Comparison of ENCODE assay signal across 8 cellular contexts in genomic region chr19:7944177-7944761, GRCh38. TPM values are rescaled to one million over a fixed set of nuclear protein-coding genes. Genes with fewer than 3 reads are reported as not detected.
DNase-seq lines count a peak whose midpoint lies in the region; ATAC-seq, FAIRE-seq and TF ChIP-seq lines count a peak whose summit lies in the region.

No MANE protein-coding gene starts in this region.

- no peaks in the 10 kb centered on the region for H4K20me1 ChIP-seq in HepG2 (ENCODE audit: insufficient read depth, low read length)

- H3K36me3 ChIP-seq in HepG2 (replicated peaks in 1 of 2; ENCODE audit: control insufficient read depth in 1 of 2, insufficient read depth in 2 of 2, low read length in 2 of 2), result peaks cover 7 to 20% of the 10 kb centered on the region in 2 experiments; a peak in 4 of 5 replicates

- H3K36me3 Mint-ChIP-seq in dendritic cell treated with granulocyte-macrophage colony-stimulating factor and Interleukin-4, amounts not matched to agents 40 ng/mL and 50 ng/mL, for 4 days (ENCODE audit: low read depth), result peaks cover 35% of the 10 kb centered on the region

- peaks cover 38% of the 10 kb centered on the region for H3K4me1 Mint-ChIP-seq in dendritic cell treated with granulocyte-macrophage colony-stimulating factor and Interleukin-4, amounts not matched to agents 40 ng/mL and 50 ng/mL, for 4 days (ENCODE audit: low read depth)

- DNase-seq in ACHN, result peak; percentile 87
- peak; percentile 85 for DNase-seq in NCI-H510A treated with DMSO at 0.1 percent for 48 hours (lab: John Stamatoyannopoulos, UW)
- peak; percentile 91 for DNase-seq in activated CD4-positive, alpha-beta T cell treated with anti-CD3 and anti-CD28 coated beads for 48 hours
- DNase-seq in HepG2 (ENCODE audit: low spot score), result peak; percentile 86
- peak; percentile 87 for DNase-seq in stimulated activated CD4-positive, alpha-beta T cell treated with anti-CD3 and anti-CD28 coated beads, Interleukin-4, amount 100 ng/mL, for 1 hour

- CTCF ChIA-PET in HepG2 (lab: Yijun Ruan, JAX; ENCODE audit: low intra/inter-chr PET ratio, low total read pairs), result interaction anchor here (0.7 to 1.8 kb wide), 3 partner anchors 58 to 396 kb away, joined by 3 to 7 read pairs (median 3); no protein-coding TSS in a partner anchor

- peak overlapping the region; percentile 95 for H3K27ac Mint-ChIP-seq in dendritic cell treated with granulocyte-macrophage colony-stimulating factor and Interleukin-4, amounts not matched to agents 40 ng/mL and 50 ng/mL, for 4 days

- TF ChIP-seq CTCF in HepG2 (CRISPR knock-in tag; IDR thresholded peaks at IDR 0.05), result peak; percentile 81

- no peaks in the 10 kb centered on the region for H3K27me3 Mint-ChIP-seq in dendritic cell treated with granulocyte-macrophage colony-stimulating factor and Interleukin-4, amounts not matched to agents 40 ng/mL and 50 ng/mL, for 4 days

- no peak for FAIRE-seq in HepG2 (lab: Jason Lieb, UNC)

- intact Hi-C loops in dendritic cell treated with granulocyte-macrophage colony-stimulating factor and Interleukin-4, amounts not matched to agents 40 ng/mL and 50 ng/mL, for 4 days (cut with micrococcal nuclease), result loop anchor here (1.0 to 2.0 kb wide), 2 partner anchors 61 to 309 kb away; partner anchors contain the start of gene ELAVL1
- intact Hi-C loops in HepG2 (cut with micrococcal nuclease; ENCODE audit: unreplicated experiment), result loop anchor here (2.0 kb wide), 1 partner anchor 59 kb away; no protein-coding TSS in a partner anchor

- peaks cover 0 to 3% of the 10 kb centered on the region in 2 experiments; a peak in 1 of 5 replicates for H3K27me3 ChIP-seq in HepG2 (ENCODE audit: control insufficient read depth in 1 of 2, insufficient read depth in 2 of 2, low read length in 2 of 2)

- H3K4me1 ChIP-seq in HepG2 (ENCODE audit: insufficient read depth, low read length), result peaks cover 38% of the 10 kb centered on the region

- TF ChIP-seq POLR2A in HepG2 (IDR thresholded peaks at IDR 0.05; ENCODE audit: insufficient read depth in 1 of 2, low read depth in 2 of 2, low read length in 2 of 2), result no peak

- H3K9ac ChIP-seq in HepG2 (ENCODE audit: insufficient read depth, low read depth, low read length), result peak overlapping the region; percentile 82

- H2AFZ ChIP-seq in HepG2 (ENCODE audit: low read length), result no peak overlapping the region

- peak overlapping the region; percentile 99 for H3K4me2 ChIP-seq in HepG2 (ENCODE audit: low read depth, low read length)

- ATAC-seq in GM18868 (IDR thresholded peaks at IDR 0.05; ENCODE audit: unreplicated experiment) (peak; percentile 36), HG03460 (IDR thresholded peaks at IDR 0.05; ENCODE audit: unreplicated experiment) (peak; percentile 21), HepG2 (peak; percentile 61)

- WGBS in HepG2 (ENCODE audit: low lambda C conversion rate), result 30% methylated on average over 16 of the region's 18 CpGs

- H3K9me3 ChIP-seq in HepG2 (ENCODE audit: low read length), result no peaks in the 10 kb centered on the region

- H3K9me3 Mint-ChIP-seq in dendritic cell treated with granulocyte-macrophage colony-stimulating factor and Interleukin-4, amounts not matched to agents 40 ng/mL and 50 ng/mL, for 4 days, result no peaks in the 10 kb centered on the region

- peak; percentile 53; the same call in 1 of the 2 replicates for TF ChIP-seq RAD21 in HepG2 (CRISPR knock-in tag; IDR thresholded peaks at IDR 0.05)

- H3K4me3 ChIP-seq in HepG2 (replicated peaks in 1 of 3; ENCODE audit: insufficient read depth in 1 of 3, low read depth in 2 of 3, low read length in 3 of 3), result peak overlapping the region; percentile 56 to 76 (median 65)

- POLR2A ChIA-PET in HepG2 (lab: Yijun Ruan, JAX), result interaction anchor here (0.9 to 2.8 kb wide), 34 partner anchors 8 to 480 kb away, joined by 3 to 85 read pairs (median 6); partner anchors contain the start of genes ELAVL1, MAP2K7 and SNAPC2

- no peak for TF ChIP-seq EP300 in HepG2 (IDR thresholded peaks at IDR 0.05; ENCODE audit: low read depth in 2 of 2, low read length in 2 of 2)
- 0 out of 2 replicates have a peak, but pooled peaks have one; percentile 39 for TF ChIP-seq EP300 in HepG2 (CRISPR knock-in tag; IDR thresholded peaks at IDR 0.05; ENCODE audit: borderline replicate concordance)

- BruUV-seq in HepG2 (replicated peaks; lab: Mats Ljungman, UMichigan), result TSS peak; percentile 95

- H3K4me3 Mint-ChIP-seq in dendritic cell treated with granulocyte-macrophage colony-stimulating factor and Interleukin-4, amounts not matched to agents 40 ng/mL and 50 ng/mL, for 4 days, result peak overlapping the region; percentile 94

- peaks cover 32% of the 10 kb centered on the region for H3K79me2 ChIP-seq in HepG2 (ENCODE audit: insufficient read depth, low read length)

- peak overlapping the region; percentile 77 for H3K27ac ChIP-seq in HepG2 (ENCODE audit: extremely low read length, insufficient read depth, low read length)

- in situ Hi-C loops in ACHN (cut with HindIII; ENCODE audit: low pct_ligation_motif_present, low pct_unique_long_range_greater_than_20kb, low sequenced_read_pairs) (no loop called here), HepG2 (cut with HindIII; ENCODE audit: extremely low pct_ligation_motif_present, low pct_unique_long_range_greater_than_20kb) (no loop called here)

RNA-seq across cellular contexts. Expression of gene TIMM44, which starts 0.8 kb away (rescaled TPM):
- 71.5 and 72.6 TPM in 2 replicates for total RNA-seq in HepG2 (2016; rRNA removed; fragmentation: Illumina TruSeq; extraction: Trizol)
- 23.8 and 25.0 TPM in 2 replicates for total RNA-seq in HepG2 (2016; cell fraction: cytosol; rRNA removed; fragmentation: Illumina TruSeq; extraction: Trizol; ENCODE audit: low read depth)
- total RNA-seq in HepG2 (2016; cell fraction: insoluble cytoplasmic fraction; rRNA removed; fragmentation: Illumina TruSeq; extraction: Trizol), result 59.2 and 70.8 TPM in 2 replicates
- total RNA-seq in HepG2 (2016; cell fraction: membrane; rRNA removed; fragmentation: Illumina TruSeq; extraction: Trizol), result 31.0 and 35.7 TPM in 2 replicates
- total RNA-seq in HepG2 (2016; cell fraction: nucleus; rRNA removed; fragmentation: Illumina TruSeq; extraction: Trizol), result 41.7 and 54.7 TPM in 2 replicates
- 42.9 and 49.4 TPM in 2 replicates for polyA plus RNA-seq in HepG2 (2011; rRNA removed)
- polyA plus RNA-seq in HepG2 (2011; cell fraction: cytosol; rRNA removed), result 40.3 and 70.3 TPM in 2 replicates
- polyA plus RNA-seq in HepG2 (2011; cell fraction: nucleus; rRNA removed), result 178 and 215 TPM in 2 replicates
- 41.7 and 52.2 TPM in 2 replicates for polyA plus RNA-seq in HepG2 (2012)
- 15.4 and 19.2 TPM in 2 replicates for polyA plus RNA-seq in HepG2 (2016; cell fraction: cytosol; fragmentation: Illumina TruSeq; extraction: Trizol; ENCODE audit: low read depth)
- polyA plus RNA-seq in HepG2 (2016; cell fraction: insoluble cytoplasmic fraction; fragmentation: Illumina TruSeq; extraction: Trizol; ENCODE audit: low read depth), result 61.4 and 63.3 TPM in 2 replicates
- polyA plus RNA-seq in HepG2 (2016; cell fraction: membrane; fragmentation: Illumina TruSeq; extraction: Trizol; ENCODE audit: low read depth), result 24.0 and 26.3 TPM in 2 replicates
- polyA plus RNA-seq in HepG2 (2016; cell fraction: nucleus; fragmentation: Illumina TruSeq; extraction: Trizol; ENCODE audit: insufficient read depth, low read depth), result 95.7 and 103 TPM in 2 replicates
- 45.9 and 52.0 TPM in 2 replicates for polyA minus RNA-seq in HepG2 (2011; rRNA and poly(A)+ RNA removed; ENCODE audit: low replicate concordance)
- polyA minus RNA-seq in HepG2 (2011; cell fraction: cytosol; rRNA and poly(A)+ RNA removed), result 25.5 and 34.2 TPM in 2 replicates
- polyA minus RNA-seq in HepG2 (2011; cell fraction: nucleus; rRNA and poly(A)+ RNA removed), result 41.6 and 45.6 TPM in 2 replicates

RNA-seq across cellular contexts. Expression of gene CTXN1, which starts 18.3 kb away (rescaled TPM):
- 0.11 and 0.36 TPM in 2 replicates for total RNA-seq in HepG2 (2016; rRNA removed; fragmentation: Illumina TruSeq; extraction: Trizol)
- total RNA-seq in HepG2 (2016; cell fraction: cytosol; rRNA removed; fragmentation: Illumina TruSeq; extraction: Trizol; ENCODE audit: low read depth), result 0.35 and 0.71 TPM in 2 replicates
- 0.15 and 0.26 TPM in 2 replicates for total RNA-seq in HepG2 (2016; cell fraction: insoluble cytoplasmic fraction; rRNA removed; fragmentation: Illumina TruSeq; extraction: Trizol)
- total RNA-seq in HepG2 (2016; cell fraction: membrane; rRNA removed; fragmentation: Illumina TruSeq; extraction: Trizol), result 0.71 and 0.83 TPM in 2 replicates
- total RNA-seq in HepG2 (2016; cell fraction: nucleus; rRNA removed; fragmentation: Illumina TruSeq; extraction: Trizol), result not detected in 2 replicates
- polyA plus RNA-seq in HepG2 (2011; rRNA removed), result 0.12 TPM in 1 of 2 replicates, not detected in the other
- polyA plus RNA-seq in HepG2 (2011; cell fraction: cytosol; rRNA removed), result 0.09 and 0.27 TPM in 2 replicates
- polyA plus RNA-seq in HepG2 (2011; cell fraction: nucleus; rRNA removed), result 0.13 and 0.17 TPM in 2 replicates
- not detected in 2 replicates for polyA plus RNA-seq in HepG2 (2012)
- polyA plus RNA-seq in HepG2 (2016; cell fraction: cytosol; fragmentation: Illumina TruSeq; extraction: Trizol; ENCODE audit: low read depth), result 4.0 and 4.4 TPM in 2 replicates
- 1.2 and 1.6 TPM in 2 replicates for polyA plus RNA-seq in HepG2 (2016; cell fraction: insoluble cytoplasmic fraction; fragmentation: Illumina TruSeq; extraction: Trizol; ENCODE audit: low read depth)
- polyA plus RNA-seq in HepG2 (2016; cell fraction: membrane; fragmentation: Illumina TruSeq; extraction: Trizol; ENCODE audit: low read depth), result 3.9 and 4.4 TPM in 2 replicates
- 0.75 and 1.4 TPM in 2 replicates for polyA plus RNA-seq in HepG2 (2016; cell fraction: nucleus; fragmentation: Illumina TruSeq; extraction: Trizol; ENCODE audit: insufficient read depth, low read depth)
- 0.12 and 1.4 TPM in 2 replicates for polyA minus RNA-seq in HepG2 (2011; rRNA and poly(A)+ RNA removed; ENCODE audit: low replicate concordance)
- polyA minus RNA-seq in HepG2 (2011; cell fraction: cytosol; rRNA and poly(A)+ RNA removed), result 0.62 TPM in 1 of 2 replicates, not detected in the other
- 0.39 TPM in 1 of 2 replicates, not detected in the other for polyA minus RNA-seq in HepG2 (2011; cell fraction: nucleus; rRNA and poly(A)+ RNA removed)

RNA-seq across cellular contexts. Expression of gene SNAPC2, which starts 24.1 kb away (rescaled TPM):
- 9.5 and 10.2 TPM in 2 replicates for total RNA-seq in HepG2 (2016; rRNA removed; fragmentation: Illumina TruSeq; extraction: Trizol)
- total RNA-seq in HepG2 (2016; cell fraction: cytosol; rRNA removed; fragmentation: Illumina TruSeq; extraction: Trizol; ENCODE audit: low read depth), result 3.3 and 4.0 TPM in 2 replicates
- 8.2 and 10.9 TPM in 2 replicates for total RNA-seq in HepG2 (2016; cell fraction: insoluble cytoplasmic fraction; rRNA removed; fragmentation: Illumina TruSeq; extraction: Trizol)
- 6.9 and 7.4 TPM in 2 replicates for total RNA-seq in HepG2 (2016; cell fraction: membrane; rRNA removed; fragmentation: Illumina TruSeq; extraction: Trizol)
- 3.7 and 5.2 TPM in 2 replicates for total RNA-seq in HepG2 (2016; cell fraction: nucleus; rRNA removed; fragmentation: Illumina TruSeq; extraction: Trizol)
- 12.7 and 14.9 TPM in 2 replicates for polyA plus RNA-seq in HepG2 (2011; rRNA removed)
- polyA plus RNA-seq in HepG2 (2011; cell fraction: cytosol; rRNA removed), result 8.4 and 15.7 TPM in 2 replicates
- 12.8 and 13.8 TPM in 2 replicates for polyA plus RNA-seq in HepG2 (2011; cell fraction: nucleus; rRNA removed)
- polyA plus RNA-seq in HepG2 (2012), result 11.7 and 16.4 TPM in 2 replicates
- polyA plus RNA-seq in HepG2 (2016; cell fraction: cytosol; fragmentation: Illumina TruSeq; extraction: Trizol; ENCODE audit: low read depth), result 3.7 and 4.1 TPM in 2 replicates
- polyA plus RNA-seq in HepG2 (2016; cell fraction: insoluble cytoplasmic fraction; fragmentation: Illumina TruSeq; extraction: Trizol; ENCODE audit: low read depth), result 11.2 and 15.9 TPM in 2 replicates
- 6.9 and 8.4 TPM in 2 replicates for polyA plus RNA-seq in HepG2 (2016; cell fraction: membrane; fragmentation: Illumina TruSeq; extraction: Trizol; ENCODE audit: low read depth)
- 13.1 and 13.7 TPM in 2 replicates for polyA plus RNA-seq in HepG2 (2016; cell fraction: nucleus; fragmentation: Illumina TruSeq; extraction: Trizol; ENCODE audit: insufficient read depth, low read depth)
- 8.5 and 12.6 TPM in 2 replicates for polyA minus RNA-seq in HepG2 (2011; rRNA and poly(A)+ RNA removed; ENCODE audit: low replicate concordance)
- 7.2 and 7.8 TPM in 2 replicates for polyA minus RNA-seq in HepG2 (2011; cell fraction: cytosol; rRNA and poly(A)+ RNA removed)
- polyA minus RNA-seq in HepG2 (2011; cell fraction: nucleus; rRNA and poly(A)+ RNA removed), result 1.7 and 4.4 TPM in 2 replicates

RNA-seq across cellular contexts. Expression of gene TGFBR3L, which starts 29.6 kb away (rescaled TPM):
- 0.83 and 1.0 TPM in 2 replicates for total RNA-seq in HepG2 (2016; rRNA removed; fragmentation: Illumina TruSeq; extraction: Trizol)
- total RNA-seq in HepG2 (2016; cell fraction: cytosol; rRNA removed; fragmentation: Illumina TruSeq; extraction: Trizol; ENCODE audit: low read depth), result 3.2 and 3.7 TPM in 2 replicates
- 0.56 and 1.1 TPM in 2 replicates for total RNA-seq in HepG2 (2016; cell fraction: insoluble cytoplasmic fraction; rRNA removed; fragmentation: Illumina TruSeq; extraction: Trizol)
- 1.6 and 2.1 TPM in 2 replicates for total RNA-seq in HepG2 (2016; cell fraction: membrane; rRNA removed; fragmentation: Illumina TruSeq; extraction: Trizol)
- 0.81 TPM in 1 of 2 replicates, not detected in the other for total RNA-seq in HepG2 (2016; cell fraction: nucleus; rRNA removed; fragmentation: Illumina TruSeq; extraction: Trizol)
- 0.14 and 0.20 TPM in 2 replicates for polyA plus RNA-seq in HepG2 (2011; rRNA removed)
- 0.25 and 0.55 TPM in 2 replicates for polyA plus RNA-seq in HepG2 (2011; cell fraction: cytosol; rRNA removed)
- polyA plus RNA-seq in HepG2 (2011; cell fraction: nucleus; rRNA removed), result 1.0 and 1.6 TPM in 2 replicates
- 0.25 and 0.69 TPM in 2 replicates for polyA plus RNA-seq in HepG2 (2012)
- 7.2 and 8.1 TPM in 2 replicates for polyA plus RNA-seq in HepG2 (2016; cell fraction: cytosol; fragmentation: Illumina TruSeq; extraction: Trizol; ENCODE audit: low read depth)
- 0.49 and 1.4 TPM in 2 replicates for polyA plus RNA-seq in HepG2 (2016; cell fraction: insoluble cytoplasmic fraction; fragmentation: Illumina TruSeq; extraction: Trizol; ENCODE audit: low read depth)
- 4.1 and 4.2 TPM in 2 replicates for polyA plus RNA-seq in HepG2 (2016; cell fraction: membrane; fragmentation: Illumina TruSeq; extraction: Trizol; ENCODE audit: low read depth)
- polyA plus RNA-seq in HepG2 (2016; cell fraction: nucleus; fragmentation: Illumina TruSeq; extraction: Trizol; ENCODE audit: insufficient read depth, low read depth), result 0.90 and 1.3 TPM in 2 replicates
- 0.30 and 1.5 TPM in 2 replicates for polyA minus RNA-seq in HepG2 (2011; rRNA and poly(A)+ RNA removed; ENCODE audit: low replicate concordance)
- not detected in 2 replicates for polyA minus RNA-seq in HepG2 (2011; cell fraction: cytosol; rRNA and poly(A)+ RNA removed)
- not detected in 2 replicates for polyA minus RNA-seq in HepG2 (2011; cell fraction: nucleus; rRNA and poly(A)+ RNA removed)

RNA-seq across cellular contexts. Expression of gene MAP2K7, which starts 40.6 kb away (rescaled TPM):
- total RNA-seq in HepG2 (2016; rRNA removed; fragmentation: Illumina TruSeq; extraction: Trizol), result 8.7 and 10.8 TPM in 2 replicates
- total RNA-seq in HepG2 (2016; cell fraction: cytosol; rRNA removed; fragmentation: Illumina TruSeq; extraction: Trizol; ENCODE audit: low read depth), result 3.9 and 4.1 TPM in 2 replicates
- total RNA-seq in HepG2 (2016; cell fraction: insoluble cytoplasmic fraction; rRNA removed; fragmentation: Illumina TruSeq; extraction: Trizol), result 7.6 and 11.7 TPM in 2 replicates
- 11.5 and 13.1 TPM in 2 replicates for total RNA-seq in HepG2 (2016; cell fraction: membrane; rRNA removed; fragmentation: Illumina TruSeq; extraction: Trizol)
- total RNA-seq in HepG2 (2016; cell fraction: nucleus; rRNA removed; fragmentation: Illumina TruSeq; extraction: Trizol), result 8.3 and 8.5 TPM in 2 replicates
- polyA plus RNA-seq in HepG2 (2011; rRNA removed), result 9.0 and 14.8 TPM in 2 replicates
- 8.8 and 11.2 TPM in 2 replicates for polyA plus RNA-seq in HepG2 (2011; cell fraction: cytosol; rRNA removed)
- polyA plus RNA-seq in HepG2 (2011; cell fraction: nucleus; rRNA removed), result 42.0 and 50.6 TPM in 2 replicates
- 17.3 and 19.9 TPM in 2 replicates for polyA plus RNA-seq in HepG2 (2012)
- 3.9 and 4.4 TPM in 2 replicates for polyA plus RNA-seq in HepG2 (2016; cell fraction: cytosol; fragmentation: Illumina TruSeq; extraction: Trizol; ENCODE audit: low read depth)
- 10.5 and 15.1 TPM in 2 replicates for polyA plus RNA-seq in HepG2 (2016; cell fraction: insoluble cytoplasmic fraction; fragmentation: Illumina TruSeq; extraction: Trizol; ENCODE audit: low read depth)
- polyA plus RNA-seq in HepG2 (2016; cell fraction: membrane; fragmentation: Illumina TruSeq; extraction: Trizol; ENCODE audit: low read depth), result 8.5 and 10.6 TPM in 2 replicates
- 25.7 and 31.5 TPM in 2 replicates for polyA plus RNA-seq in HepG2 (2016; cell fraction: nucleus; fragmentation: Illumina TruSeq; extraction: Trizol; ENCODE audit: insufficient read depth, low read depth)
- polyA minus RNA-seq in HepG2 (2011; rRNA and poly(A)+ RNA removed; ENCODE audit: low replicate concordance), result 17.6 and 23.5 TPM in 2 replicates
- polyA minus RNA-seq in HepG2 (2011; cell fraction: cytosol; rRNA and poly(A)+ RNA removed), result 10.0 and 13.0 TPM in 2 replicates
- polyA minus RNA-seq in HepG2 (2011; cell fraction: nucleus; rRNA and poly(A)+ RNA removed), result 11.2 and 11.7 TPM in 2 replicates

Comparison
In these comparisons a context has a peak if more than half of its experiments do, and no peak if none do; other contexts are left out.
1. Peak in every context shown above with its lines: DNase-seq, ATAC-seq, H3K4me3 ChIP-seq and H3K27ac ChIP-seq.